Comparison of ENCODE assay signal across 8 cellular contexts in the genomic region with DNA sequence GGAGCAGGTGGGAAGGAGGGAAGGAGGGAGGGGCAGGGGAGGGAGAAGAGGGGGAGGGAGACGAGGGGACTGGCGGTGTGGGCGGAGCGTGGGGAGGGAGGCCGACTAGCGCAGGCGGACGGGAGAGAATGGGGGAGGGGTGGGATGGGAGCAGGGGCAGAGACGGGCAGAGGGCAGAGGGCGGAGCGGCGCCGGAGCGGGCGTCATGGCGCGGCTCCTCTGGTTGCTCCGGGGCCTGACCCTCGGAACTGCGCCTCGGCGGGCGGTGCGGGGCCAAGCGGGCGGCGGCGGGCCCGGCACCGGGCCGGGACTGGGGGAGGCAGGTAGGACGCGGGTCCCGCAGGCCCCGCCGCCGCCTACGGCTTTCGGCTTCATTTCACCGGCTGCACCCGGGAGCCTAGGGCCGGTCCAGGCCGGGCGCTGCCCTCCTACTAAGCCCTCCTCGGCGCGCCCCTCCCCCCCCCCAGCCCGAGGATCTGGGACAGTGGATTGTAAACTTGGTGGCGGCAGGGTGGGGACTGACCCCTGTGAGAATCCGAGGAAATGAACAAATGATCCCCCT. TPM values are rescaled to one million over a fixed set of nuclear protein-coding genes. Genes with fewer than 3 reads are reported as not detected.
A peak's percentile ranks its signal among the peaks of the same experiment; 100 is the strongest.
DNase-seq lines count a peak whose midpoint lies in the region; ATAC-seq, FAIRE-seq and TF ChIP-seq lines count a peak whose summit lies in the region.

A gene (plus strand): TSS at position 176 of the 562 bp plus-strand sequence. CDS start 30 bp downstream, at position 206.

- no peaks in the 10 kb centered on the region for H3K27me3 ChIP-seq in HUES64 (ENCODE audit: insufficient read depth, low read length)

- H3K4me3 Mint-ChIP-seq in activated T-helper 17 cell treated with anti-CD3 and anti-CD28 coated beads, Interleukin-2, amount 50 U/mL, for 72 hours: peak within 1 kb of the TSS; percentile 97
- H3K4me3 Mint-ChIP-seq in natural killer cell: peak within 1 kb of the TSS; percentile 87

- FAIRE-seq in RCC 7860 (lab: Jason Lieb, UNC): no peak

- peak; percentile 78 for ATAC-seq in GM21447 (IDR thresholded peaks at IDR 0.05; ENCODE audit: unreplicated experiment)
- peak; percentile 76 for ATAC-seq in activated T-helper 17 cell treated with anti-CD3 and anti-CD28 coated beads, Interleukin-2, amount 50 U/mL, for 72 hours (replicated peaks)
- ATAC-seq in natural killer cell: peak; percentile 77 to 83 (median 79)

- H3K4me3 ChIP-seq in HUES64 (ENCODE audit: low read length): peak within 1 kb of the TSS; percentile 73

- H3K27ac Mint-ChIP-seq in activated T-helper 17 cell treated with anti-CD3 and anti-CD28 coated beads, Interleukin-2, amount 50 U/mL, for 72 hours: peak within 1 kb of the TSS; percentile 98
- H3K27ac Mint-ChIP-seq in natural killer cell: peak within 1 kb of the TSS; percentile 55 to 91

- no peaks in the 10 kb centered on the region for H3K27me3 Mint-ChIP-seq in activated T-helper 17 cell treated with anti-CD3 and anti-CD28 coated beads, Interleukin-2, amount 50 U/mL, for 72 hours
- no peaks in the 10 kb centered on the region for H3K27me3 Mint-ChIP-seq in natural killer cell (ENCODE audit: low read depth in 2 of 2)

- H3K9ac ChIP-seq in HUES64 (ENCODE audit: low read depth, low read length): peak within 1 kb of the TSS; percentile 89

- no peak for TF ChIP-seq CTCF in natural killer cell (IDR thresholded peaks at IDR 0.05)

- H3K4me1 Mint-ChIP-seq in activated T-helper 17 cell treated with anti-CD3 and anti-CD28 coated beads, Interleukin-2, amount 50 U/mL, for 72 hours: peaks cover 20% of the 10 kb centered on the region
- H3K4me1 Mint-ChIP-seq in natural killer cell: peaks cover 16 to 34% of the 10 kb centered on the region in 2 donors

- H3K9me3 ChIP-seq in HUES64 (ENCODE audit: insufficient read depth, low read depth, low read length): no peaks in the 10 kb centered on the region

- no peaks in the 10 kb centered on the region for H3K36me3 Mint-ChIP-seq in activated T-helper 17 cell treated with anti-CD3 and anti-CD28 coated beads, Interleukin-2, amount 50 U/mL, for 72 hours (ENCODE audit: low read depth)
- no peaks in the 10 kb centered on the region for H3K36me3 Mint-ChIP-seq in natural killer cell

- no peaks in the 10 kb centered on the region for H3K36me3 ChIP-seq in HUES64 (ENCODE audit: insufficient read depth, low read length)

- peak within 1 kb of the TSS; percentile 73 for H3K27ac ChIP-seq in HUES64 (ENCODE audit: low read depth, low read length)

- DNase-seq in DMS114 treated with DMSO at 0.1 percent for 48 hours (lab: John Stamatoyannopoulos, UW; ENCODE audit: unreplicated experiment) (peak; percentile 89), RCC 7860 (ENCODE audit: low spot score) (peak; percentile 70), fibroblast of peridontal ligament (ENCODE audit: extremely low read depth) (peak; percentile 91), natural killer cell (peak; percentile 49)
- peak; percentile 33 to 71 (median 56) for DNase-seq in stimulated activated naive CD4-positive, alpha-beta T cell (lab: John Stamatoyannopoulos, UW)

- no peaks in the 10 kb centered on the region for H3K9me3 Mint-ChIP-seq in activated T-helper 17 cell treated with anti-CD3 and anti-CD28 coated beads, Interleukin-2, amount 50 U/mL, for 72 hours
- H3K9me3 Mint-ChIP-seq in natural killer cell: no peaks in the 10 kb centered on the region

- under 1% methylated on average over 49 of the region's 50 CpGs for WGBS in HUES64

- intact Hi-C loops in natural killer cell (cut with micrococcal nuclease): no loop called here

- H3K4me1 ChIP-seq in HUES64 (ENCODE audit: insufficient read depth, low read length): peaks cover 28% of the 10 kb centered on the region

RNA-seq across cellular contexts. Expression of the gene that starts here (rescaled TPM):
- polyA plus RNA-seq in HUES64 (2013, experiment 1 of 2): 16.8 TPM
- 21.3 TPM for polyA plus RNA-seq in HUES64 (2013, experiment 2 of 2)
- 10 to 100 TPM in 1 of 2 donors, 1 to 10 TPM in 1; 6.0 to 14.2 TPM for total RNA-seq in activated T-helper 17 cell treated with anti-CD3 and anti-CD28 coated beads, Interleukin-2, amount 50 U/mL, for 72 hours
- 1 to 10 TPM; 3.3 to 5.6 (median 3.8) TPM for total RNA-seq in natural killer cell

Comparison
In these comparisons a context has a peak if more than half of its experiments do, and no peak if none do; other contexts are left out.
1. Peak in every context shown above with its lines: DNase-seq, ATAC-seq, H3K4me3 ChIP-seq and H3K27ac ChIP-seq.